16 cellular contexts compared by ENCODE assay signal in genomic region chr2:121695179-121695451, GRCh38. TPM values are rescaled to one million over a fixed set of nuclear protein-coding genes. Genes with fewer than 3 reads are reported as not detected.
A peak's percentile ranks its signal among the peaks of the same experiment; 100 is the strongest.
DNase-seq lines count a peak whose midpoint lies in the region; ATAC-seq and TF ChIP-seq lines count a peak whose summit lies in the region.
"Had no signal": no experiment of that assay in that cellular context is flagged by ENCODE, and none has a peak within 500 bp of the region (broad histone marks: within the 10 kb centered on the region; RNA-seq: fewer than 3 reads in every experiment).

No MANE protein-coding gene starts in this region.

- intact Hi-C loops in mammary epithelial cell (cut with micrococcal nuclease), result no loop called here
- intact Hi-C loops in breast epithelium (cut with DNase I; ENCODE audit: low total_unique reads), result no loop called here
- intact Hi-C loops in ascending aorta (cut with DNase I), result no loop called here

- H3K79me2 ChIP-seq in mammary epithelial cell (ENCODE audit: insufficient read depth, low read length), result no peaks in the 10 kb centered on the region

- WGBS in mammary epithelial cell (ENCODE audit: low coverage, missing lambda C conversion rate), result 13% methylated on average over 2 of the region's 2 CpGs
- WGBS in gastroesophageal sphincter (ENCODE audit: low coverage in 1 of 2), 2 donors, result 71% methylated on average over 2 of the region's 2 CpGs; no CpG with 5 or more reads in 1 of the 2 donors

- dilution Hi-C loops in mammary epithelial cell (cut with HindIII; ENCODE audit: low sequenced_read_pairs), result no loop called here

- H3K27me3 ChIP-seq in mammary epithelial cell (ENCODE audit: insufficient read depth, low read length), result no peaks in the 10 kb centered on the region
- no peaks in the 10 kb centered on the region for H3K27me3 ChIP-seq in breast epithelium
- no peaks in the 10 kb centered on the region for H3K27me3 ChIP-seq in ascending aorta
- no peaks in the 10 kb centered on the region for H3K27me3 ChIP-seq in gastroesophageal sphincter

- in situ Hi-C loops in mammary epithelial cell (cut with MboI; ENCODE audit: low sequenced_read_pairs in 2 of 2), result no loop called here

- peak overlapping the region; percentile 12 for H2AFZ ChIP-seq in mammary epithelial cell (ENCODE audit: low read depth, low read length)

- H3K4me1 ChIP-seq in mammary epithelial cell (ENCODE audit: insufficient read depth, low read length) (peaks cover 46% of the 10 kb centered on the region), breast epithelium (no peaks in the 10 kb centered on the region), ascending aorta (peaks cover 0 to 17% of the 10 kb centered on the region in 2 donors), gastroesophageal sphincter (peaks cover 0 to 47% (median 2%) of the 10 kb centered on the region in 3 donors)

- H4K20me1 ChIP-seq in mammary epithelial cell (ENCODE audit: insufficient read depth, low read length), result no peaks in the 10 kb centered on the region

- no peak overlapping the region for H3K9ac ChIP-seq in mammary epithelial cell (ENCODE audit: insufficient read depth, low read length)

- H3K9me3 ChIP-seq in mammary epithelial cell (replicated peaks; ENCODE audit: insufficient read depth, low read length), result no peaks in the 10 kb centered on the region
- H3K9me3 ChIP-seq in breast epithelium, result no peaks in the 10 kb centered on the region
- no peaks in the 10 kb centered on the region for H3K9me3 ChIP-seq in ascending aorta
- H3K9me3 ChIP-seq in gastroesophageal sphincter, result no peaks in the 10 kb centered on the region

- BruUV-seq in mammary epithelial cell (replicated peaks; lab: Mats Ljungman, UMichigan), result no TSS peak

- peak overlapping the region; percentile 43 for H3K4me2 ChIP-seq in mammary epithelial cell (ENCODE audit: insufficient read depth, low read depth, low read length)

- H3K27ac ChIP-seq in mammary epithelial cell (ENCODE audit: insufficient read depth, low read depth, low read length) (peak overlapping the region; percentile 20), breast epithelium (no peak overlapping the region), ascending aorta (peak overlapping the region; percentile 58 to 66), gastroesophageal sphincter (peak overlapping the region; percentile 47 to 77 (median 69))
- H3K27ac ChIP-seq: C4-2B had no signal

- CTCF ChIA-PET in mammary epithelial cell (lab: Charles Lee; ENCODE audit: low non-redundant PET), result no interaction called here

- H3K36me3 ChIP-seq in mammary epithelial cell (ENCODE audit: insufficient read depth, low read length), result no peaks in the 10 kb centered on the region
- H3K36me3 ChIP-seq in breast epithelium, result no peaks in the 10 kb centered on the region
- no peaks in the 10 kb centered on the region for H3K36me3 ChIP-seq in ascending aorta
- H3K36me3 ChIP-seq in gastroesophageal sphincter, result no peaks in the 10 kb centered on the region

- TF ChIP-seq CTCF in mammary epithelial cell (conservative IDR thresholded peaks at IDR 0.05 in 1 of 2, IDR thresholded peaks at IDR 0.05 in 1 of 2; ENCODE audit: extremely low read depth in 1 of 2, insufficient read depth in 1 of 2, low read depth in 1 of 2, low read length in 2 of 2) (no peak), breast epithelium (IDR thresholded peaks at IDR 0.05) (no peak), ascending aorta (IDR thresholded peaks at IDR 0.05) (no peak), gastroesophageal sphincter (IDR thresholded peaks at IDR 0.05) (no peak), foreskin fibroblast (IDR thresholded peaks at IDR 0.05; ENCODE audit: low read depth, low read length) (no peak)

- no peak for TF ChIP-seq POLR2A in breast epithelium (IDR thresholded peaks at IDR 0.05)
- no peak for TF ChIP-seq POLR2A in gastroesophageal sphincter (IDR thresholded peaks at IDR 0.05)

- ATAC-seq in gastroesophageal sphincter, result peak; percentile 8
- ATAC-seq in GM21381 (IDR thresholded peaks at IDR 0.05; ENCODE audit: unreplicated experiment), result no peak
- ATAC-seq: Panc1 had no signal

- TF ChIP-seq EP300 in gastroesophageal sphincter (IDR thresholded peaks at IDR 0.05), result no peak

- DNase-seq in mammary epithelial cell (no peak), breast epithelium (ENCODE audit: low spot score in 2 of 2) (no peak), ascending aorta (ENCODE audit: low spot score in 2 of 2) (no peak), KG1 (lab: John Stamatoyannopoulos, UW) (no peak), COR-L47 (lab: John Stamatoyannopoulos, UW) (no peak), foreskin fibroblast (no peak)
- DNase-seq: Kasumi-1, NCI-H1417, NCI-H2029, NCI-H2171 treated with DMSO at 0.1 percent for 48 hours, NCI-H82, SHP77 had no signal

- H3K4me3 ChIP-seq in mammary epithelial cell (replicated peaks in 1 of 3; ENCODE audit: insufficient read depth in 1 of 3, low read depth in 2 of 3, low read length in 3 of 3) (no peak overlapping the region), breast epithelium (no peak overlapping the region), ascending aorta (no peak overlapping the region), gastroesophageal sphincter (no peak overlapping the region), foreskin fibroblast (ENCODE audit: low read depth in 1 of 2, low read length in 2 of 2) (no peak overlapping the region)

RNA-seq across cellular contexts. Expression of gene NIFK, which starts 41.6 kb away (rescaled TPM):
- total RNA-seq in mammary epithelial cell (10 to 100 TPM; 44.5 to 88.7 TPM), breast epithelium (10 to 100 TPM; 33.9 to 45.6 (median 39.1) TPM), ascending aorta (31.9 TPM), gastroesophageal sphincter (10 to 100 TPM; 16.2 to 92.7 (median 46.7) TPM)
- polyA plus RNA-seq in mammary epithelial cell, result 27.5 TPM
- 14.3 TPM for polyA minus RNA-seq in mammary epithelial cell

RNA-seq across cellular contexts. Expression of gene CLASP1, which starts 45.9 kb away (rescaled TPM):
- total RNA-seq in mammary epithelial cell (100 to 1,000 TPM; 112 to 248 TPM), breast epithelium (100 to 1,000 TPM in 1 of 3 donors, 10 to 100 TPM in 2; 80.3 to 106 (median 98.7) TPM), ascending aorta (78.0 TPM), gastroesophageal sphincter (100 to 1,000 TPM in 1 of 4 donors, 10 to 100 TPM in 3; 72.0 to 108 (median 84.7) TPM)
- 9.7 TPM for polyA plus RNA-seq in mammary epithelial cell
- polyA minus RNA-seq in mammary epithelial cell, result 161 TPM

Comparison
In these comparisons a context has a peak if more than half of its experiments do, and no peak if none do; other contexts are left out.
1. H3K27ac ChIP-seq: peak in mammary epithelial cell (single experiment), ascending aorta (2 of 2) and gastroesophageal sphincter (4 of 4); none in breast epithelium (0 of 2).